In the genomic region with DNA sequence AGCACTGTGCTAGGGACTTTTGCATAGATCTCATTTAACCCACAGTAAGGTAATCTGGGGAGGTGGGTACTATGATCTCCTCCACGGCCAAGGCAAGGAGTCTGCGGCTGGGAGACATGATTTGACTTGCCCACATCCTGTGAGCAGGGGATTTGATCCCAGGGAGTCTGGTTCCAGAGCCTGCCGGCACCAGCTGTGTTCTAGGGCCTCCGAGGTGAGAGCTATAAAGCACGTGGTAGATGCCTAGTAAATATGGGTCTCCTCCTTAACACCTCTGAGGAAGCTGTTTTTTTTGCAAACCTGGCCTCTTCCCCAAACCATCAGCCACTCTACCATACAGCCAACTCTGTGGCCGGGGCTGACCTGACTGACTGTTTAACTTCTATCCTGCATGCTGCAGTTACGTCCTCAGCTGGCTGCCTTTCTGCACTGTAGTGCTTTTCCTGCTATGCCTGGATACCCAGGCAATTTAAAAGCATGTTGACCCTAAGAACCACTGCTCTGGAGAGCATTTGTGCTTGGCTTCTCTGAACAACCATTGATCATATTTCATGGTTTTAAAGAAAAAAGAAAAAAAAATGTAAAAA, we compare ENCODE assay signal across 22 cellular contexts.
DNase-seq lines count a peak whose midpoint lies in the region; ATAC-seq and TF ChIP-seq lines count a peak whose summit lies in the region.
"Had no signal": no experiment of that assay in that cellular context is flagged by ENCODE, and none has a peak within 500 bp of the region (broad histone marks: within the 10 kb centered on the region; RNA-seq: fewer than 3 reads in every experiment).

No MANE protein-coding gene starts in this region.

- intact Hi-C loops in Panc1 (cut with micrococcal nuclease; ENCODE audit: unreplicated experiment): no loop called here
- intact Hi-C loops in naive thymus-derived CD4-positive, alpha-beta T cell (cut with micrococcal nuclease): no loop called here

- H3K27ac Mint-ChIP-seq in stimulated activated naive CD8-positive, alpha-beta T cell treated with anti-CD3 and anti-CD28 coated beads, Interleukin-15, amount 100 ng/mL, for 72 hours: no peak overlapping the region
- H3K27ac Mint-ChIP-seq in naive thymus-derived CD4-positive, alpha-beta T cell: no peak overlapping the region
- H3K27ac Mint-ChIP-seq: activated B cell treated with CpG ODN at 0.5 μM for 24 hours; activated T-cell treated with anti-CD3 and anti-CD28 coated beads, Interleukin-2, amount 50 U/mL, for 24 hours; CD4-positive, alpha-beta T cell; stimulated activated memory B cell treated with anti-CD40 and anti-IgM and Interleukin-4, amounts not matched to agents 10 μg/mL and 1 μg/mL and 100 μg/mL, for 72 hours had no signal

- in situ Hi-C loops in Panc1 (cut with HindIII; ENCODE audit: low pct_unique_long_range_greater_than_20kb, low sequenced_read_pairs) (no loop called here), ACHN (cut with HindIII; ENCODE audit: low pct_ligation_motif_present, low pct_unique_long_range_greater_than_20kb, low sequenced_read_pairs) (no loop called here)

- H3K9me3 ChIP-seq in Panc1 (ENCODE audit: control insufficient read depth, insufficient read depth, low read depth, low read length): no peaks in the 10 kb centered on the region
- H3K9me3 ChIP-seq in naive thymus-derived CD4-positive, alpha-beta T cell (ENCODE audit: control insufficient read depth in 2 of 3, low read length in 3 of 3): no peaks in the 10 kb centered on the region
- H3K9me3 ChIP-seq: ascending aorta, left lung had no signal

- no peak for TF ChIP-seq CTCF in Panc1 (IDR thresholded peaks at IDR 0.05)

- no peak for DNase-seq in stimulated activated naive CD8-positive, alpha-beta T cell treated with anti-CD3 and anti-CD28 coated beads, Interleukin-15, amount 100 ng/mL, for 72 hours
- no peak for DNase-seq in stimulated activated naive CD8-positive, alpha-beta T cell treated with anti-CD3 and anti-CD28 coated beads, Interleukin-15, Interleukin-2, amounts not matched to agents 100 U/mL and 50 U/mL, for 24 hours
- no peak for DNase-seq in Panc1 (ENCODE audit: low read depth, low spot score)
- DNase-seq in naive thymus-derived CD4-positive, alpha-beta T cell: no peak
- no peak for DNase-seq in ACHN
- no peak for DNase-seq in iPS-NIHi11 (ENCODE audit: low spot score)
- DNase-seq in dedifferentiated amniotic fluid mesenchymal stem cell (ENCODE audit: extremely low spot score): no peak
- no peak for DNase-seq in activated gamma-delta T cell (lab: John Stamatoyannopoulos, UW)
- DNase-seq: activated B cell treated with CpG ODN at 0.5 μM for 24 hours; activated T-cell treated with anti-CD3 and anti-CD28 coated beads, Interleukin-2, amount 50 U/mL, for 24 hours; CD4-positive, alpha-beta T cell; effector CD4-positive, alpha-beta T cell; left lung; mesenchymal stem cell; NCI-H146; NCI-H2107; T-helper 1 cell had no signal

- no peak overlapping the region for H3K27ac ChIP-seq in Panc1 (ENCODE audit: low read length)
- no peak overlapping the region for H3K27ac ChIP-seq in naive thymus-derived CD4-positive, alpha-beta T cell (ENCODE audit: low read depth, low read length)
- H3K27ac ChIP-seq: ascending aorta, left lung had no signal

- no peaks in the 10 kb centered on the region for H3K36me3 ChIP-seq in Panc1 (ENCODE audit: control insufficient read depth, insufficient read depth, low read length)
- no peaks in the 10 kb centered on the region for H3K36me3 ChIP-seq in naive thymus-derived CD4-positive, alpha-beta T cell (ENCODE audit: control insufficient read depth in 2 of 3, insufficient read depth in 3 of 3, low read length in 3 of 3)
- H3K36me3 ChIP-seq: ascending aorta, cardiac muscle cell, left lung had no signal

- no peaks in the 10 kb centered on the region for H3K9me3 Mint-ChIP-seq in stimulated activated naive CD8-positive, alpha-beta T cell treated with anti-CD3 and anti-CD28 coated beads, Interleukin-15, amount 100 ng/mL, for 72 hours
- H3K9me3 Mint-ChIP-seq in naive thymus-derived CD4-positive, alpha-beta T cell: peaks cover 0 to 1% (median 0%) of the 10 kb centered on the region in 11 donors
- H3K9me3 Mint-ChIP-seq: activated B cell treated with CpG ODN at 0.5 μM for 24 hours; activated T-cell treated with anti-CD3 and anti-CD28 coated beads, Interleukin-2, amount 50 U/mL, for 24 hours; CD4-positive, alpha-beta T cell; stimulated activated memory B cell treated with anti-CD40 and anti-IgM and Interleukin-4, amounts not matched to agents 10 μg/mL and 1 μg/mL and 100 μg/mL, for 72 hours had no signal

- H3K4me3 ChIP-seq in Panc1 (ENCODE audit: low read depth in 2 of 2, low read length in 2 of 2): no peak overlapping the region
- H3K4me3 ChIP-seq in naive thymus-derived CD4-positive, alpha-beta T cell (ENCODE audit: low read length): no peak overlapping the region
- H3K4me3 ChIP-seq: ascending aorta, cardiac muscle cell, GM12878, left lung had no signal

- H3K4me3 Mint-ChIP-seq in stimulated activated naive CD8-positive, alpha-beta T cell treated with anti-CD3 and anti-CD28 coated beads, Interleukin-15, amount 100 ng/mL, for 72 hours: no peak overlapping the region
- no peak overlapping the region for H3K4me3 Mint-ChIP-seq in naive thymus-derived CD4-positive, alpha-beta T cell
- H3K4me3 Mint-ChIP-seq: activated B cell treated with CpG ODN at 0.5 μM for 24 hours; activated T-cell treated with anti-CD3 and anti-CD28 coated beads, Interleukin-2, amount 50 U/mL, for 24 hours; CD4-positive, alpha-beta T cell; stimulated activated memory B cell treated with anti-CD40 and anti-IgM and Interleukin-4, amounts not matched to agents 10 μg/mL and 1 μg/mL and 100 μg/mL, for 72 hours had no signal

- POLR2A ChIA-PET in Panc1 (lab: Charles Lee): no interaction called here
- POLR2A ChIA-PET in naive thymus-derived CD4-positive, alpha-beta T cell (lab: Charles Lee): no interaction called here

- no peaks in the 10 kb centered on the region for H3K27me3 ChIP-seq in Panc1 (ENCODE audit: control insufficient read depth, insufficient read depth, low read length)
- no peaks in the 10 kb centered on the region for H3K27me3 ChIP-seq in naive thymus-derived CD4-positive, alpha-beta T cell (ENCODE audit: control insufficient read depth in 2 of 2, insufficient read depth in 2 of 2, low read length in 2 of 2)
- H3K27me3 ChIP-seq: ascending aorta, cardiac muscle cell, left lung had no signal

- peak; percentile 6 for ATAC-seq in stimulated activated naive CD8-positive, alpha-beta T cell treated with anti-CD3 and anti-CD28 coated beads, Interleukin-15, amount 100 ng/mL, for 72 hours
- no peak for ATAC-seq in stimulated activated naive CD8-positive, alpha-beta T cell treated with anti-CD3 and anti-CD28 coated beads, Interleukin-15, Interleukin-2, amounts not matched to agents 100 U/mL and 50 U/mL, for 24 hours
- peak; percentile 66; the same call in 1 of the 2 replicates for ATAC-seq in Panc1
- peak; percentile 12 for ATAC-seq in naive thymus-derived CD4-positive, alpha-beta T cell
- ATAC-seq: GM12878, HCT116, left lung had no signal

- no peaks in the 10 kb centered on the region for H3K4me1 ChIP-seq in Panc1 (ENCODE audit: control insufficient read depth, insufficient read depth, low read length)
- H3K4me1 ChIP-seq in naive thymus-derived CD4-positive, alpha-beta T cell (ENCODE audit: control insufficient read depth in 2 of 2, insufficient read depth in 2 of 2, low read length in 2 of 2): no peaks in the 10 kb centered on the region
- H3K4me1 ChIP-seq: ascending aorta, left lung had no signal

- H3K27me3 Mint-ChIP-seq in stimulated activated naive CD8-positive, alpha-beta T cell treated with anti-CD3 and anti-CD28 coated beads, Interleukin-15, amount 100 ng/mL, for 72 hours: peaks cover 6% of the 10 kb centered on the region
- H3K27me3 Mint-ChIP-seq in naive thymus-derived CD4-positive, alpha-beta T cell: peaks cover 0 to 14% (median 7%) of the 10 kb centered on the region in 5 donors

- no peaks in the 10 kb centered on the region for H3K4me1 Mint-ChIP-seq in stimulated activated naive CD8-positive, alpha-beta T cell treated with anti-CD3 and anti-CD28 coated beads, Interleukin-15, amount 100 ng/mL, for 72 hours
- H3K4me1 Mint-ChIP-seq in naive thymus-derived CD4-positive, alpha-beta T cell: peaks cover 0 to 5% (median 0%) of the 10 kb centered on the region in 7 donors
- H3K4me1 Mint-ChIP-seq: activated B cell treated with CpG ODN at 0.5 μM for 24 hours; stimulated activated memory B cell treated with anti-CD40 and anti-IgM and Interleukin-4, amounts not matched to agents 10 μg/mL and 1 μg/mL and 100 μg/mL, for 72 hours had no signal

- CTCF ChIA-PET in Panc1 (lab: Charles Lee): no interaction called here
- CTCF ChIA-PET in naive thymus-derived CD4-positive, alpha-beta T cell (lab: Charles Lee): interaction anchor here (0.7 kb wide), 1 partner anchor 23 kb away, joined by 3 read pairs; no protein-coding TSS in a partner anchor

- no TSS peak for BruUV-seq in Panc1 (replicated peaks; lab: Mats Ljungman, UMichigan)

- no peaks in the 10 kb centered on the region for H3K36me3 Mint-ChIP-seq in naive thymus-derived CD4-positive, alpha-beta T cell
- H3K36me3 Mint-ChIP-seq: stimulated activated memory B cell treated with anti-CD40 and anti-IgM and Interleukin-4, amounts not matched to agents 10 μg/mL and 1 μg/mL and 100 μg/mL, for 72 hours had no signal
